In genomic region chrX:18702362-18703195, GRCh38 we compare ENCODE assay signal across 14 cellular contexts. TPM values are rescaled to one million over a fixed set of nuclear protein-coding genes. Genes with fewer than 3 reads are reported as not detected.
DNase-seq lines count a peak whose midpoint lies in the region; ATAC-seq, FAIRE-seq and TF ChIP-seq lines count a peak whose summit lies in the region.
"Had no signal": no experiment of that assay in that cellular context is flagged by ENCODE, and none has a peak within 500 bp of the region (broad histone marks: within the 10 kb centered on the region; RNA-seq: fewer than 3 reads in every experiment).

No MANE protein-coding gene starts in this region.

- H3K4me2 ChIP-seq in keratinocyte (ENCODE audit: control insufficient read depth, extremely low read depth, insufficient read depth, low read depth, low read length), result peak overlapping the region; percentile 47

- no peaks in the 10 kb centered on the region for H3K79me2 ChIP-seq in keratinocyte (ENCODE audit: control insufficient read depth, insufficient read depth, low read length)

- H3K27ac ChIP-seq in A673 (ENCODE audit: low read depth, low read length, poor library complexity, severe bottlenecking), result no peak overlapping the region
- peak overlapping the region; percentile 18 for H3K27ac ChIP-seq in keratinocyte (ENCODE audit: control insufficient read depth, insufficient read depth, low read length)
- H3K27ac ChIP-seq in right atrium auricular region, result no peak overlapping the region
- H3K27ac ChIP-seq: breast epithelium had no signal

- no peak for TF ChIP-seq POLR2A in H54 (IDR thresholded peaks at IDR 0.05; ENCODE audit: low read depth, low read length)

- H3K27me3 ChIP-seq in A673 (replicated peaks; ENCODE audit: insufficient read depth, low read depth, low read length, poor library complexity) (no peaks in the 10 kb centered on the region), keratinocyte (ENCODE audit: control insufficient read depth, extremely low read depth, insufficient read depth, low read length) (no peaks in the 10 kb centered on the region), right atrium auricular region (no peaks in the 10 kb centered on the region)

- no peaks in the 10 kb centered on the region for H3K4me1 ChIP-seq in A673 (ENCODE audit: insufficient read depth, low read length, poor library complexity, severe bottlenecking)
- peaks cover 4% of the 10 kb centered on the region for H3K4me1 ChIP-seq in keratinocyte (ENCODE audit: control insufficient read depth, extremely low read depth, insufficient read depth, low read length)
- H3K4me1 ChIP-seq in right atrium auricular region, result no peaks in the 10 kb centered on the region
- H3K4me1 ChIP-seq: breast epithelium had no signal

- TF ChIP-seq CTCF in A673 (conservative IDR thresholded peaks at IDR 0.05; ENCODE audit: low read depth, low read length) (no peak), astrocyte of the cerebellum (IDR thresholded peaks at IDR 0.05; ENCODE audit: low read depth, low read length, missing control alignments) (no peak), keratinocyte (optimal IDR thresholded peaks at IDR 0.05 in 1 of 3, IDR thresholded peaks at IDR 0.05 in 1 of 3, conservative IDR thresholded peaks at IDR 0.05 in 1 of 3; ENCODE audit: extremely low read depth in 1 of 3, insufficient read depth in 2 of 3, low read length in 3 of 3) (no peak), right atrium auricular region (IDR thresholded peaks at IDR 0.05) (no peak)

- H4K20me1 ChIP-seq in keratinocyte (ENCODE audit: control insufficient read depth, extremely low read depth, insufficient read depth, low read length), result no peaks in the 10 kb centered on the region

- POLR2A ChIA-PET in A673 (lab: Charles Lee; ENCODE audit: low non-redundant PET), result no interaction called here

- DNase-seq in A673 (ENCODE audit: low spot score) (peak; percentile 19), HPDE6-E6E7 (ENCODE audit: extremely low spot score) (peak; percentile 41), astrocyte of the cerebellum (ENCODE audit: low read depth) (peak; percentile 11), keratinocyte (ENCODE audit: low read depth, low spot score) (no peak), right atrium auricular region (ENCODE audit: low spot score) (no peak), H54 (ENCODE audit: insufficient read length, low spot score) (no peak)
- DNase-seq in activated CD4-positive, alpha-beta T cell treated with anti-CD3 and anti-CD28 coated beads for 4 hours, result no peak
- DNase-seq: CD4-positive, CD25-positive, alpha-beta regulatory T cell; NCI-H526; nucleus accumbens had no signal

- H3K4me3 ChIP-seq in A673 (ENCODE audit: low read depth, low read length, poor library complexity, severe bottlenecking) (no peak overlapping the region), astrocyte of the cerebellum (ENCODE audit: low read depth, low read length) (no peak overlapping the region), keratinocyte (ENCODE audit: control insufficient read depth in 2 of 3, extremely low read depth in 1 of 3, insufficient read depth in 2 of 3, low read depth in 1 of 3, low read length in 3 of 3) (no peak overlapping the region), right atrium auricular region (no peak overlapping the region)
- H3K4me3 ChIP-seq: breast epithelium had no signal

- dilution Hi-C loops in keratinocyte (cut with MboI; ENCODE audit: extremely low pct_ligation_motif_present, low sequenced_read_pairs), result no loop called here

- intact Hi-C loops in A673 (cut with micrococcal nuclease; ENCODE audit: unreplicated experiment), result no loop called here

- no peak overlapping the region for H3K9ac ChIP-seq in keratinocyte (ENCODE audit: control insufficient read depth, extremely low read depth, insufficient read depth, low read length)

- BruUV-seq in A673 (replicated peaks; lab: Mats Ljungman, UMichigan), result no TSS peak

- H3K9me1 ChIP-seq in keratinocyte (ENCODE audit: control insufficient read depth, extremely low read depth, insufficient read depth, low read length), result no peaks in the 10 kb centered on the region

- CTCF ChIA-PET in A673 (lab: Charles Lee), result interaction anchor here (0.6 kb wide), 1 partner anchor 9 kb away, joined by 3 read pairs; no protein-coding TSS in a partner anchor

- FAIRE-seq in keratinocyte (lab: Jason Lieb, UNC) (no peak), H54 (lab: Jason Lieb, UNC) (no peak)
- FAIRE-seq: frontal cortex had no signal

- no peak overlapping the region for H2AFZ ChIP-seq in keratinocyte (ENCODE audit: control insufficient read depth, low read length)

- in situ Hi-C loops in astrocyte of the cerebellum (cut with HindIII; ENCODE audit: low sequenced_read_pairs), result no loop called here

- H3K9me3 ChIP-seq in A673 (ENCODE audit: low read depth, low read length, poor library complexity, severe bottlenecking) (no peaks in the 10 kb centered on the region), keratinocyte (ENCODE audit: control insufficient read depth, low read depth, low read length) (no peaks in the 10 kb centered on the region), right atrium auricular region (no peaks in the 10 kb centered on the region)
- H3K9me3 ChIP-seq: breast epithelium had no signal

- ATAC-seq in GM21423 (IDR thresholded peaks at IDR 0.05; ENCODE audit: unreplicated experiment), result no peak

- H3K36me3 ChIP-seq in A673 (ENCODE audit: insufficient read depth, low read length, poor library complexity, severe bottlenecking) (no peaks in the 10 kb centered on the region), keratinocyte (ENCODE audit: control insufficient read depth in 2 of 2, extremely low read depth in 1 of 2, insufficient read depth in 2 of 2, low read length in 2 of 2) (no peaks in the 10 kb centered on the region), right atrium auricular region (no peaks in the 10 kb centered on the region)
- H3K36me3 ChIP-seq: breast epithelium had no signal

RNA-seq across cellular contexts. Expression of gene PPEF1, which starts 4.9 kb away (rescaled TPM):
- total RNA-seq in A673 (2021) (1.2 and 2.1 TPM in 2 replicates), right atrium auricular region (1 to 10 TPM in 1 of 2 donors, under 1 TPM in 1; 0.78 to 1.1 TPM)
- polyA plus RNA-seq in keratinocyte, result not detected in 3 replicates
- polyA plus RNA-seq in keratinocyte (2011; ENCODE audit: low read depth), result not detected
- polyA plus RNA-seq in keratinocyte (2011; cell fraction: cytosol; rRNA removed), result not detected in 2 replicates
- not detected in 2 replicates for polyA plus RNA-seq in keratinocyte (2011; cell fraction: nucleus; rRNA removed)
- polyA plus RNA-seq in keratinocyte (2012; ENCODE audit: low replicate concordance), result not detected in 2 replicates
- polyA minus RNA-seq in keratinocyte, result not detected in 3 replicates
- not detected for polyA minus RNA-seq in keratinocyte (2011; cell fraction: cytosol; rRNA and poly(A)+ RNA removed)
- not detected in 2 replicates for polyA minus RNA-seq in keratinocyte (2011; cell fraction: nucleus; rRNA and poly(A)+ RNA removed)
- polyA plus RNA-seq: CD4-positive, CD25-positive, alpha-beta regulatory T cell had no signal

RNA-seq across cellular contexts. Expression of gene RS1, which starts 30.7 kb away (rescaled TPM):
- total RNA-seq in A673 (2021) (not detected in 2 replicates), right atrium auricular region (not detected)
- polyA plus RNA-seq in keratinocyte, result not detected in 3 replicates
- not detected for polyA plus RNA-seq in keratinocyte (2011; ENCODE audit: low read depth)
- polyA plus RNA-seq in keratinocyte (2011; cell fraction: cytosol; rRNA removed), result not detected in 2 replicates
- polyA plus RNA-seq in keratinocyte (2011; cell fraction: nucleus; rRNA removed), result not detected in 2 replicates
- 0.06 TPM in 1 of 2 replicates, not detected in the other for polyA plus RNA-seq in keratinocyte (2012; ENCODE audit: low replicate concordance)
- polyA minus RNA-seq in keratinocyte, result not detected in 3 replicates
- not detected for polyA minus RNA-seq in keratinocyte (2011; cell fraction: cytosol; rRNA and poly(A)+ RNA removed)
- not detected in 2 replicates for polyA minus RNA-seq in keratinocyte (2011; cell fraction: nucleus; rRNA and poly(A)+ RNA removed)
- total RNA-seq: breast epithelium; CD4-positive, CD25-positive, alpha-beta regulatory T cell; frontal cortex; left cardiac atrium had no signal
- polyA plus RNA-seq: CD4-positive, CD25-positive, alpha-beta regulatory T cell had no signal

Comparison
In these comparisons a context has a peak if more than half of its experiments do, and no peak if none do; other contexts are left out.
1. DNase-seq: peak in A673 (single experiment), HPDE6-E6E7 (single experiment) and astrocyte of the cerebellum (single experiment); none in keratinocyte (single experiment), right atrium auricular region (single experiment), activated CD4-positive, alpha-beta T cell treated with anti-CD3 and anti-CD28 coated beads for 4 hours (0 of 2) and H54 (single experiment).